Comparison of ENCODE assay signal across 10 cellular contexts in genomic region chr3:71684752-71685151, GRCh38. TPM values are rescaled to one million over a fixed set of nuclear protein-coding genes. Genes with fewer than 3 reads are reported as not detected.
DNase-seq lines count a peak whose midpoint lies in the region; ATAC-seq and TF ChIP-seq lines count a peak whose summit lies in the region.
"Had no signal": no experiment of that assay in that cellular context is flagged by ENCODE, and none has a peak within 500 bp of the region (broad histone marks: within the 10 kb centered on the region; RNA-seq: fewer than 3 reads in every experiment).

No MANE protein-coding gene starts in this region.

- ATAC-seq in body of pancreas (peak; percentile 38), left lung (peak; percentile 22)

- TF ChIP-seq CTCF in HFF-Myc (IDR thresholded peaks at IDR 0.05; ENCODE audit: low read depth, low read length, missing control alignments) (no peak), body of pancreas (IDR thresholded peaks at IDR 0.05) (no peak), left lung (IDR thresholded peaks at IDR 0.05) (no peak), OCI-LY7 (conservative IDR thresholded peaks at IDR 0.05; ENCODE audit: low read length) (no peak)

- H3K4me1 ChIP-seq in body of pancreas (peaks cover 6% of the 10 kb centered on the region), left lung (peaks cover 13 to 51% of the 10 kb centered on the region in 2 donors), OCI-LY7 (ENCODE audit: insufficient read depth, low read length, poor library complexity, severe bottlenecking) (no peaks in the 10 kb centered on the region)

- H3K4me2 ChIP-seq in OCI-LY7 (ENCODE audit: low read length) = no peak overlapping the region

- 63 to 67% methylated on average over 5 of the region's 5 CpGs for WGBS in body of pancreas, 2 donors

- H3K9me3 ChIP-seq in body of pancreas (no peaks in the 10 kb centered on the region), left lung (no peaks in the 10 kb centered on the region), OCI-LY7 (ENCODE audit: low read length) (no peaks in the 10 kb centered on the region)

- no peaks in the 10 kb centered on the region for H4K20me1 ChIP-seq in OCI-LY7 (ENCODE audit: insufficient read depth, low read length)

- no TSS peak for BruUV-seq in OCI-LY7 (replicated peaks; lab: Mats Ljungman, UMichigan)

- H3K79me2 ChIP-seq in OCI-LY7 (ENCODE audit: insufficient read depth, low read depth, low read length) = no peaks in the 10 kb centered on the region

- H3K36me3 ChIP-seq in body of pancreas (replicated peaks in 1 of 2; ENCODE audit: insufficient read depth in 1 of 2, low read depth in 2 of 2) = no peaks in the 10 kb centered on the region
- peaks cover 0 to 22% of the 10 kb centered on the region in 2 donors for H3K36me3 ChIP-seq in left lung
- no peaks in the 10 kb centered on the region for H3K36me3 ChIP-seq in OCI-LY7 (ENCODE audit: insufficient read depth, low read length)
- H3K36me3 ChIP-seq: cardiac muscle cell had no signal

- DNase-seq in A172 (ENCODE audit: low spot score) = peak; percentile 57
- DNase-seq in HFF-Myc (ENCODE audit: extremely low read depth, low read depth) = peak; percentile 83
- DNase-seq in body of pancreas = peak in 2 of 4 donors; percentile 19 to 53
- DNase-seq in left lung = no peak
- DNase-seq in activated effector memory CD4-positive, alpha-beta T cell treated with Interleukin-2 at 50 U/mL for 16 hours = no peak
- no peak for DNase-seq in NCI-H2081 (lab: John Stamatoyannopoulos, UW)
- DNase-seq in SW 1271 (lab: John Stamatoyannopoulos, UW) = no peak
- DNase-seq in OCI-LY7 (ENCODE audit: low spot score) = no peak
- DNase-seq: CD4-positive, alpha-beta memory T cell had no signal

- no peak overlapping the region for H3K27ac ChIP-seq in body of pancreas
- no peak overlapping the region for H3K27ac ChIP-seq in left lung
- no peak overlapping the region for H3K27ac ChIP-seq in OCI-LY7 (ENCODE audit: low read depth, low read length, poor library complexity, severe bottlenecking)
- H3K27ac ChIP-seq: cardiac muscle cell had no signal

- H3K4me3 ChIP-seq in HFF-Myc (replicated peaks; ENCODE audit: low read depth, low read length) (no peak overlapping the region), body of pancreas (no peak overlapping the region), left lung (no peak overlapping the region), OCI-LY7 (ENCODE audit: low read depth, low read length, poor library complexity, severe bottlenecking) (no peak overlapping the region)
- H3K4me3 ChIP-seq: cardiac muscle cell had no signal

- no peak overlapping the region for H2AFZ ChIP-seq in OCI-LY7 (ENCODE audit: low read length)

- TF ChIP-seq POLR2A in body of pancreas (IDR thresholded peaks at IDR 0.05) = no peak

- CTCF ChIA-PET in OCI-LY7 (lab: Charles Lee; ENCODE audit: unreplicated experiment) = no interaction called here

- intact Hi-C loops in body of pancreas (cut with DNase I) (no loop called here), left lung (cut with DNase I) (no loop called here), OCI-LY7 (cut with micrococcal nuclease; ENCODE audit: unreplicated experiment) (no loop called here)

- no peaks in the 10 kb centered on the region for H3K9me2 ChIP-seq in OCI-LY7 (ENCODE audit: insufficient read depth, low read length)

- H3K27me3 ChIP-seq in body of pancreas (no peaks in the 10 kb centered on the region), left lung (no peaks in the 10 kb centered on the region)
- H3K27me3 ChIP-seq: cardiac muscle cell had no signal

- POLR2A ChIA-PET in OCI-LY7 (lab: Charles Lee) = no interaction called here

RNA-seq across cellular contexts. Expression of gene EIF4E3, which starts 40.5 kb away (rescaled TPM):
- 0.60 and 1.6 TPM in 2 replicates for total RNA-seq in A172 (2014; rRNA removed; shearing (Covaris generic))
- 1 to 10 TPM; 8.2 to 9.6 TPM for total RNA-seq in body of pancreas
- total RNA-seq in left lung = 10 to 100 TPM; 23.2 to 34.8 TPM
- total RNA-seq in OCI-LY7 (2014; rRNA removed; shearing (Covaris generic)) = not detected in 2 replicates
- not detected in 2 replicates for total RNA-seq in OCI-LY7 (2022)

Comparison
In these comparisons a context has a peak if more than half of its experiments do, and no peak if none do; other contexts are left out.
1. DNase-seq: peak in A172 (single experiment) and HFF-Myc (single experiment); none in left lung (0 of 2), activated effector memory CD4-positive, alpha-beta T cell treated with Interleukin-2 at 50 U/mL for 16 hours (single experiment), NCI-H2081 (0 of 2), SW 1271 (0 of 2) and OCI-LY7 (single experiment).